ENCODE assay signal across 1 cellular context in genomic region chr19:38687837-38688378, GRCh38.
TF ChIP-seq lines count a peak whose summit lies in the region.

No MANE protein-coding gene starts in this region.

TF ChIP-seq in A549, 52 proteins besides CTCF, POLR2A, EP300 and RAD21 (continued from another document):
- peak; percentile 31; the same call in 1 of the 2 replicates for TF ChIP-seq HMGXB4 (CRISPR knock-in tag; IDR thresholded peaks at IDR 0.05; ENCODE audit: borderline replicate concordance)
- no peak for TF ChIP-seq MAZ (IDR thresholded peaks at IDR 0.05; ENCODE audit: borderline replicate concordance, low read depth, low read length)
- TF ChIP-seq FOSB (CRISPR knock-in tag; IDR thresholded peaks at IDR 0.05) = 0 out of 2 replicates have a peak, but pooled peaks have one; percentile 73
